Comparison of ENCODE assay signal across 33 cellular contexts in the genomic region with DNA sequence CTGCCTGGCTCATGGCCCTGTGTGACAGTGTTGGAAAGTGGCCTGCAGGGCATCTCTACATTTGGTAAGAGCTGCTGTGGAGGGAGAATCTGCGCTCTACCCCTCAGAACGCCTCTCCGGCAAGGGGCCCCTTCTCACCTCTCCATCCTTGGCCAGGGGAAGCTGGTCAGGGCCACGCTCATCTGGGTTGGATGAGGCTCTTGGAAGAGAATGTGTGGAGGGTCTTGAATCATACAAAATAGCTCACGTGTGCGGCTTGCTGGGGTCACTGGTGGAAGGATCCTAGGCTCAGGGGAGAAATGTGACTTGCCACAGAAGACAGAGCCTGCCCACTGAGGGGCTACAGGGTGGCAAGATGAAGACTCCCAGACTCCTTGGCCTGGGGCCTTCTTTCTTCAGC.
"Had no signal": no experiment of that assay in that cellular context is flagged by ENCODE, and none has a peak within 500 bp of the region (broad histone marks: within the 10 kb centered on the region; RNA-seq: fewer than 3 reads in every experiment).

No MANE protein-coding gene starts in this region.

- ATAC-seq: gastrocnemius medialis; heart left ventricle; natural killer cell; psoas muscle; stimulated activated effector memory CD8-positive, alpha-beta T cell treated with anti-CD3 and anti-CD28 coated beads, Interleukin-12 subunit alpha, Interleukin-12 subunit beta, amount 100 ng/mL, for 72 hours; WTC11 had no signal

- H3K27me3 Mint-ChIP-seq: activated CD4-positive, alpha-beta memory T cell treated with anti-CD3 and anti-CD28 coated beads for 36 hours; central memory CD8-positive, alpha-beta T cell; stimulated activated naive CD8-positive, alpha-beta T cell treated with anti-CD3 and anti-CD28 coated beads, Interleukin-15, Interleukin-2, amounts not matched to agents 100 ng/mL and 50 ng/mL, for 24 hours had no signal

- H3K9me3 Mint-ChIP-seq: activated naive CD4-positive, alpha-beta T cell treated with anti-CD3 and anti-CD28 coated beads for 36 hours; activated T-helper 1 cell treated with anti-CD3 and anti-CD28 coated beads, Interleukin-12 subunit alpha, Interleukin-12 subunit beta, Interleukin-2, Interleukin-4 antibody, amounts not matched to agents 30 ng/mL and 10 ng/mL and 1 ng/mL, durations not matched to agents 14 hours and 24 hours and 36 hours; central memory CD8-positive, alpha-beta T cell; dendritic cell treated with granulocyte-macrophage colony-stimulating factor and Interleukin-4, amounts not matched to agents 40 ng/mL and 50 ng/mL, for 4 days; immature natural killer cell; mesothelial cell of epicardium; natural killer cell; neural progenitor cell; stimulated activated effector memory CD8-positive, alpha-beta T cell treated with anti-CD3 and anti-CD28 coated beads, Interleukin-12 subunit alpha, Interleukin-12 subunit beta, amount 100 ng/mL, for 72 hours; stimulated activated naive CD8-positive, alpha-beta T cell treated with anti-CD3 and anti-CD28 coated beads, Interleukin-15, Interleukin-2, amounts not matched to agents 100 ng/mL and 50 ng/mL, for 24 hours had no signal

- H3K4me1 Mint-ChIP-seq: mesothelial cell of epicardium, WTC11 had no signal

- H3K27me3 ChIP-seq: breast epithelium, gastrocnemius medialis, neural progenitor cell, uterus had no signal

- H3K9me3 ChIP-seq: breast epithelium, gastrocnemius medialis, heart left ventricle, psoas muscle, sigmoid colon, thoracic aorta, uterus had no signal

- H3K4me3 Mint-ChIP-seq: activated CD4-positive, alpha-beta memory T cell treated with anti-CD3 and anti-CD28 coated beads for 36 hours; activated naive CD4-positive, alpha-beta T cell treated with anti-CD3 and anti-CD28 coated beads for 36 hours; activated T-helper 1 cell treated with anti-CD3 and anti-CD28 coated beads, Interleukin-12 subunit alpha, Interleukin-12 subunit beta, Interleukin-2, Interleukin-4 antibody, amounts not matched to agents 30 ng/mL and 10 ng/mL and 1 ng/mL, durations not matched to agents 14 hours and 24 hours and 36 hours; central memory CD8-positive, alpha-beta T cell; dendritic cell treated with granulocyte-macrophage colony-stimulating factor and Interleukin-4, amounts not matched to agents 40 ng/mL and 50 ng/mL, for 4 days; immature natural killer cell; mesothelial cell of epicardium; natural killer cell; neural progenitor cell; stimulated activated effector memory CD8-positive, alpha-beta T cell treated with anti-CD3 and anti-CD28 coated beads, Interleukin-12 subunit alpha, Interleukin-12 subunit beta, amount 100 ng/mL, for 72 hours; stimulated activated naive CD8-positive, alpha-beta T cell treated with anti-CD3 and anti-CD28 coated beads, Interleukin-15, Interleukin-2, amounts not matched to agents 100 ng/mL and 50 ng/mL, for 24 hours; T-helper 1 cell treated with Interleukin-12 subunit alpha and Interleukin-12 subunit beta and Interleukin-4 antibody, amounts not matched to agents 30 μg/mL and 1 μg/mL, for 36 hours; WTC11 had no signal

- H3K4me3 ChIP-seq: breast epithelium, gastrocnemius medialis, heart left ventricle, neural progenitor cell, psoas muscle, sigmoid colon, SK-N-MC, thoracic aorta, uterus had no signal

- H3K27ac Mint-ChIP-seq: activated CD4-positive, alpha-beta memory T cell treated with anti-CD3 and anti-CD28 coated beads for 36 hours; activated naive CD4-positive, alpha-beta T cell treated with anti-CD3 and anti-CD28 coated beads for 36 hours; activated T-helper 1 cell treated with anti-CD3 and anti-CD28 coated beads, Interleukin-12 subunit alpha, Interleukin-12 subunit beta, Interleukin-2, Interleukin-4 antibody, amounts not matched to agents 30 ng/mL and 10 ng/mL and 1 ng/mL, durations not matched to agents 14 hours and 24 hours and 36 hours; dendritic cell treated with granulocyte-macrophage colony-stimulating factor and Interleukin-4, amounts not matched to agents 40 ng/mL and 50 ng/mL, for 4 days; mesothelial cell of epicardium; neural progenitor cell; stimulated activated naive CD8-positive, alpha-beta T cell treated with anti-CD3 and anti-CD28 coated beads, Interleukin-15, Interleukin-2, amounts not matched to agents 100 ng/mL and 50 ng/mL, for 24 hours; T-helper 1 cell treated with Interleukin-12 subunit alpha and Interleukin-12 subunit beta and Interleukin-4 antibody, amounts not matched to agents 30 μg/mL and 1 μg/mL, for 36 hours; WTC11 had no signal

- H3K27ac ChIP-seq: breast epithelium, epithelial cell of prostate, gastrocnemius medialis, heart left ventricle, neural progenitor cell, parathyroid adenoma, psoas muscle, sigmoid colon, SK-N-MC, thoracic aorta, uterus had no signal

- DNase-seq: activated CD4-positive, alpha-beta memory T cell treated with anti-CD3 and anti-CD28 coated beads for 36 hours; activated CD4-positive, alpha-beta T cell treated with anti-CD3 and anti-CD28 coated beads for 48 hours; activated effector memory CD4-positive, alpha-beta T cell treated with anti-CD3 and anti-CD28 coated beads, Interleukin-2, amount 50 U/mL, for 16 hours; activated naive CD4-positive, alpha-beta T cell treated with anti-CD3 and anti-CD28 coated beads for 36 hours; activated T-cell treated with anti-CD3 and anti-CD28 coated beads, Interleukin-2, amount 50 U/mL, for 1 hour; effector CD4-positive, alpha-beta T cell; gastrocnemius medialis; heart left ventricle; hypothalamus; immature natural killer cell; natural killer cell; occipital lobe; psoas muscle; sigmoid colon; small intestine; stimulated activated CD4-positive, alpha-beta T cell treated with anti-CD3 and anti-CD28 coated beads, Interleukin-4, amount 100 ng/mL, for 24 hours; T1000; trophoblast cell; uterus had no signal

- H3K36me3 Mint-ChIP-seq: mesothelial cell of epicardium, neural progenitor cell, WTC11 had no signal

- H3K36me3 ChIP-seq: breast epithelium, gastrocnemius medialis, heart left ventricle, neural progenitor cell, sigmoid colon, thoracic aorta, uterus had no signal

- H3K4me1 ChIP-seq: breast epithelium, gastrocnemius medialis, neural progenitor cell, parathyroid adenoma, psoas muscle, sigmoid colon, uterus had no signal
